Comparison of ENCODE assay signal across 12 cellular contexts in genomic region chr20:59152559-59153354, GRCh38. TPM values are rescaled to one million over a fixed set of nuclear protein-coding genes. Genes with fewer than 3 reads are reported as not detected.
DNase-seq lines count a peak whose midpoint lies in the region; ATAC-seq and TF ChIP-seq lines count a peak whose summit lies in the region.
"Had no signal": no experiment of that assay in that cellular context is flagged by ENCODE, and none has a peak within 500 bp of the region (broad histone marks: within the 10 kb centered on the region; RNA-seq: fewer than 3 reads in every experiment).

No MANE protein-coding gene starts in this region.

- TF ChIP-seq CTCF in esophagus squamous epithelium (IDR thresholded peaks at IDR 0.05) (no peak), Caco-2 (IDR thresholded peaks at IDR 0.05; ENCODE audit: insufficient read depth in 1 of 2, low read depth in 1 of 2, low read length in 1 of 2, severe bottlenecking in 1 of 2, unreplicated experiment in 1 of 2) (no peak)

- H3K27me3 ChIP-seq in esophagus squamous epithelium, result no peaks in the 10 kb centered on the region
- no peaks in the 10 kb centered on the region for H3K27me3 ChIP-seq in Caco-2 (replicated peaks; ENCODE audit: control insufficient read depth, insufficient read depth, low read length)

- peaks cover 4% of the 10 kb centered on the region for H3K36me3 Mint-ChIP-seq in activated naive CD8-positive, alpha-beta T cell
- H3K36me3 Mint-ChIP-seq in activated naive CD8-positive, alpha-beta T cell treated with anti-CD3 and anti-CD28 coated beads, Interleukin-2, amount 50 U/mL, for 24 hours (ENCODE audit: low read depth), result peaks cover 8% of the 10 kb centered on the region
- no peaks in the 10 kb centered on the region for H3K36me3 Mint-ChIP-seq in Caco-2 (ENCODE audit: insufficient read depth, unreplicated experiment)

- WGBS in esophagus squamous epithelium, 2 donors, result 60 to 81% methylated on average over 3 to 5 of the region's 8 CpGs

- H3K4me3 Mint-ChIP-seq in activated naive CD8-positive, alpha-beta T cell, result peak overlapping the region; percentile 63
- H3K4me3 Mint-ChIP-seq in activated naive CD8-positive, alpha-beta T cell treated with anti-CD3 and anti-CD28 coated beads, Interleukin-2, amount 50 U/mL, for 24 hours, result no peak overlapping the region
- H3K4me3 Mint-ChIP-seq in Caco-2 (ENCODE audit: unreplicated experiment), result no peak overlapping the region

- DNase-seq in activated naive CD8-positive, alpha-beta T cell treated with anti-CD3 and anti-CD28 coated beads, Interleukin-2, amount 50 U/mL, for 24 hours, result no peak
- peak; percentile 23 for DNase-seq in NCI-H2171 (lab: John Stamatoyannopoulos, UW)
- no peak for DNase-seq in esophagus squamous epithelium (lab: John Stamatoyannopoulos, UW)
- no peak for DNase-seq in substantia nigra (lab: John Stamatoyannopoulos, UW)
- DNase-seq in Caco-2, result no peak
- DNase-seq in NCI-H2029 (lab: John Stamatoyannopoulos, UW), result no peak
- DNase-seq: DND-41, NCI-H226, WERI-Rb-1 had no signal

- no peaks in the 10 kb centered on the region for H3K36me3 ChIP-seq in esophagus squamous epithelium
- H3K36me3 ChIP-seq in Caco-2 (ENCODE audit: control insufficient read depth, insufficient read depth, low read length), result no peaks in the 10 kb centered on the region
- H3K36me3 ChIP-seq: WERI-Rb-1 had no signal

- H3K4me3 ChIP-seq in esophagus squamous epithelium (no peak overlapping the region), Caco-2 (ENCODE audit: low read depth, low read length) (no peak overlapping the region)

- TF ChIP-seq POLR2A in esophagus squamous epithelium (IDR thresholded peaks at IDR 0.05), result no peak

- no peaks in the 10 kb centered on the region for H3K9me3 ChIP-seq in esophagus squamous epithelium
- peaks cover 3% of the 10 kb centered on the region; the same call in 1 of the 2 replicates for H3K9me3 ChIP-seq in Caco-2

- no peak for ATAC-seq in activated naive CD8-positive, alpha-beta T cell treated with anti-CD3 and anti-CD28 coated beads, Interleukin-2, amount 50 U/mL, for 24 hours
- no peak for ATAC-seq in HG03342 (IDR thresholded peaks at IDR 0.05; ENCODE audit: unreplicated experiment)

- intact Hi-C loops in esophagus squamous epithelium (cut with DNase I) (no loop called here), Caco-2 (cut with micrococcal nuclease; ENCODE audit: unreplicated experiment) (no loop called here)

- peaks cover 91% of the 10 kb centered on the region for H3K4me1 Mint-ChIP-seq in activated naive CD8-positive, alpha-beta T cell (ENCODE audit: low read depth)
- H3K4me1 Mint-ChIP-seq in activated naive CD8-positive, alpha-beta T cell treated with anti-CD3 and anti-CD28 coated beads, Interleukin-2, amount 50 U/mL, for 24 hours, result peaks cover 81% of the 10 kb centered on the region
- H3K4me1 Mint-ChIP-seq in Caco-2 (ENCODE audit: low read depth, unreplicated experiment), result peaks cover 8% of the 10 kb centered on the region

- CTCF ChIA-PET in Caco-2 (lab: Charles Lee), result interaction anchor here (0.9 kb wide), 1 partner anchor 65 kb away, joined by 3 read pairs; no protein-coding TSS in a partner anchor

- H3K4me1 ChIP-seq in esophagus squamous epithelium (peaks cover 22 to 80% (median 53%) of the 10 kb centered on the region in 3 donors), Caco-2 (peaks cover 15% of the 10 kb centered on the region)

- no peaks in the 10 kb centered on the region for H3K27me3 Mint-ChIP-seq in activated naive CD8-positive, alpha-beta T cell
- no peaks in the 10 kb centered on the region for H3K27me3 Mint-ChIP-seq in activated naive CD8-positive, alpha-beta T cell treated with anti-CD3 and anti-CD28 coated beads, Interleukin-2, amount 50 U/mL, for 24 hours
- H3K27me3 Mint-ChIP-seq in Caco-2 (ENCODE audit: insufficient read depth, unreplicated experiment), result peaks cover 28% of the 10 kb centered on the region

- no TSS peak for BruUV-seq in Caco-2 (replicated peaks; lab: Mats Ljungman, UMichigan)

- H3K27ac Mint-ChIP-seq in activated naive CD8-positive, alpha-beta T cell, result peak overlapping the region; percentile 99
- H3K27ac Mint-ChIP-seq in activated naive CD8-positive, alpha-beta T cell treated with anti-CD3 and anti-CD28 coated beads, Interleukin-2, amount 50 U/mL, for 24 hours, result no peak overlapping the region
- no peak overlapping the region for H3K27ac Mint-ChIP-seq in Caco-2 (ENCODE audit: unreplicated experiment)
- H3K27ac Mint-ChIP-seq: progenitor cell of endocrine pancreas had no signal

- H3K27ac ChIP-seq in esophagus squamous epithelium (peak overlapping the region in 3 of 4 donors; percentile 12 to 55 (median 45)), substantia nigra (ENCODE audit: low read depth, low read length, poor library complexity, severe bottlenecking) (peak overlapping the region; percentile 31)
- H3K27ac ChIP-seq: WERI-Rb-1 had no signal

- H3K9me3 Mint-ChIP-seq in activated naive CD8-positive, alpha-beta T cell (ENCODE audit: low read depth), result no peaks in the 10 kb centered on the region
- no peaks in the 10 kb centered on the region for H3K9me3 Mint-ChIP-seq in activated naive CD8-positive, alpha-beta T cell treated with anti-CD3 and anti-CD28 coated beads, Interleukin-2, amount 50 U/mL, for 24 hours
- no peaks in the 10 kb centered on the region for H3K9me3 Mint-ChIP-seq in Caco-2 (ENCODE audit: unreplicated experiment)

- POLR2A ChIA-PET in Caco-2 (lab: Charles Lee), result no interaction called here

RNA-seq across cellular contexts. Expression of gene ZNF831, which starts 10.9 kb away (rescaled TPM):
- 1 to 10 TPM in 1 of 4 donors, under 1 TPM in 3; 0.38 to 1.7 (median 0.60) TPM for total RNA-seq in esophagus squamous epithelium
- not detected in 2 replicates for total RNA-seq in Caco-2 (2022)
- total RNA-seq: progenitor cell of endocrine pancreas had no signal
